Comparison of ENCODE assay signal across 9 cellular contexts in the genomic region with DNA sequence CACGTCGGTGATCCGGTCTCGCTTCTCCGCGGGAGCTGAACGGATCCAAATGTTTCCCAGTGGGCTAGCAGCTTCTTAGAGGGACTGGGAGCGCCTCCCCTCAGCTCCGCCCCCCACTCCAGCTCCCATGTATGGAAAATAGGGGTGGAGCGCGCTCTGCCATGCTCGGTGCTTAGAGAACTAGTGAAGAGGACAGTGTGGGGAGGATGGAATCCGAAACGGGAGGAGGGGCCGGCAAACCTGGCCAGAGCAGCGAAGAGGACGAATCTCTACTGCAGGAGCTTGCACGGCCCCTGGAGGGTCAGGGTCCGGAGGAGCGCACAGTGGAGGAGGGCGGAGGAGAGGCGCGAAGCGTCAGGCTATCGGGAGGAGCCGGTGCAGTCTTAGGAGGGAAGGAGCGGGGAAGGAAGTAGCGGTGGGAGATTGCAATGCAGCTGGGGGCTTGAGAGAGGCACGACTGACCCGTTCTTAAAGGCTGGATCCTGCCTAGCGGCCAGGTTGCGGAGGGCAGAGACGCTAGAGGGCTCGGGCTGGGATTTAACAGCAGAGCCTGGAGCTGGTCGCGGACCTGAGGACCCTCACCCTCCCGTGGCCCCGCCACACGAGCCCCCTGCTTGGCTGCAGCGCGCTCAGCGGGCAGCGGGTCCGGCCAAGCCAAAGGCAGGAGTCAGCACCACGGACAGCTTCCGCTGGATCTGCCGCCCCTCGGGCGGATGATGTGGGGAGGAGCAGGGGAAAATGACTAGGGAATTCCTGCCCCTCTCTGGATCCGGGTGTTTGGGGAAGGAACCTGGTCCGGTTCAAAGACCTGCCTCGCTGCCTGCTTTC. TPM values are rescaled to one million over a fixed set of nuclear protein-coding genes. Genes with fewer than 3 reads are reported as not detected.
DNase-seq lines count a peak whose midpoint lies in the region; ATAC-seq lines count a peak whose summit lies in the region.
"Had no signal": no experiment of that assay in that cellular context is flagged by ENCODE, and none has a peak within 500 bp of the region (broad histone marks: within the 10 kb centered on the region; RNA-seq: fewer than 3 reads in every experiment).

A gene (minus strand): TSS at position 51 of the 828 bp plus-strand sequence. CDS start 404 bp downstream, outside the sequence.

- no peak within 1 kb of the TSS for H3K27ac Mint-ChIP-seq in activated naive CD8-positive, alpha-beta T cell treated with anti-CD3 and anti-CD28 coated beads for 36 hours

- peaks cover 53% of the 10 kb centered on the region for H3K27me3 Mint-ChIP-seq in activated naive CD8-positive, alpha-beta T cell treated with anti-CD3 and anti-CD28 coated beads for 36 hours

- H3K36me3 Mint-ChIP-seq in activated naive CD8-positive, alpha-beta T cell treated with anti-CD3 and anti-CD28 coated beads for 36 hours = peaks cover 4% of the 10 kb centered on the region

- H3K4me1 Mint-ChIP-seq in activated naive CD8-positive, alpha-beta T cell treated with anti-CD3 and anti-CD28 coated beads for 36 hours = peaks cover 9% of the 10 kb centered on the region

- peaks cover 2% of the 10 kb centered on the region for H3K9me3 Mint-ChIP-seq in activated naive CD8-positive, alpha-beta T cell treated with anti-CD3 and anti-CD28 coated beads for 36 hours

- DNase-seq in ACHN = peak; percentile 37
- DNase-seq in GM03348 (ENCODE audit: low spot score) = peak; percentile 71
- peak; percentile 11 for DNase-seq in activated naive CD8-positive, alpha-beta T cell treated with anti-CD3 and anti-CD28 coated beads for 36 hours
- peak; percentile 4 for DNase-seq in kidney tubule cell (ENCODE audit: low spot score)
- DNase-seq in NCI-H226 = no peak
- no peak for DNase-seq in GM19240 (ENCODE audit: insufficient read length, low spot score)

- no peak within 1 kb of the TSS for H3K4me3 Mint-ChIP-seq in activated naive CD8-positive, alpha-beta T cell treated with anti-CD3 and anti-CD28 coated beads for 36 hours

- in situ Hi-C loops in ACHN (cut with HindIII; ENCODE audit: low pct_ligation_motif_present, low pct_unique_long_range_greater_than_20kb, low sequenced_read_pairs) = no loop called here

- no peak for ATAC-seq in HG02973 (IDR thresholded peaks at IDR 0.05; ENCODE audit: unreplicated experiment)
- ATAC-seq in HG02884 (IDR thresholded peaks at IDR 0.05; ENCODE audit: unreplicated experiment) = no peak
- ATAC-seq: gastroesophageal sphincter had no signal

RNA-seq across cellular contexts. Expression of the gene that starts here (rescaled TPM):
- not detected for total RNA-seq in activated naive CD8-positive, alpha-beta T cell treated with anti-CD3 and anti-CD28 coated beads for 36 hours

Comparison
In these comparisons a context has a peak if more than half of its experiments do, and no peak if none do; other contexts are left out.
1. Peak in DNase-seq in activated naive CD8-positive, alpha-beta T cell treated with anti-CD3 and anti-CD28 coated beads for 36 hours; RNA of the gene not detected or under 1 TPM.
2. DNase-seq: peak in ACHN (single experiment), GM03348 (single experiment) and kidney tubule cell (single experiment); none in NCI-H226 (single experiment) and GM19240 (single experiment).